22 cellular contexts compared by ENCODE assay signal in the genomic region with DNA sequence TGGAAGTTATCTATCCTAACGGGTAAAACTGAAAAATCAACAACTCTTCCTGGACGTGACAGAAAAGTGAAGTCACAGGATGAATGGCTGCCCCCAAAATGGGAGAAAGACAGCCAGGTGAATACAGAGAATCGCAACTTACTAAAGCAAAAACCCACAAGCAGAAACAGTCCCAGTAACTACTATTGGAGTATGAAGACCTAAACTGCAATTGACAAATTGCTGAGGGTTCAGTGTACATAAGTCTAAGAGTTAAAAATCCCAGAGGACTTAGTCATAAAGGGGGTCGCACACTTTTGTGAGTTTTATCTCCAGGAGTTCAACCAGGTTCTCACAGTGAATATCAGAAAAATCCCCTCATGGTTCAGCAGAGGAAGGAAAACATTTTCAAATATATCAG. TPM values are rescaled to one million over a fixed set of nuclear protein-coding genes. Genes with fewer than 3 reads are reported as not detected.
A peak's percentile ranks its signal among the peaks of the same experiment; 100 is the strongest.
DNase-seq lines count a peak whose midpoint lies in the region; ATAC-seq and TF ChIP-seq lines count a peak whose summit lies in the region.
"Had no signal": no experiment of that assay in that cellular context is flagged by ENCODE, and none has a peak within 500 bp of the region (broad histone marks: within the 10 kb centered on the region; RNA-seq: fewer than 3 reads in every experiment).

No MANE protein-coding gene starts in this region.

- H2BK5ac ChIP-seq in IMR-90 (ENCODE audit: low read depth, low read length, poor library complexity, severe bottlenecking): no peak overlapping the region

- H3K9me3 Mint-ChIP-seq in endodermal cell: no peaks in the 10 kb centered on the region
- H3K9me3 Mint-ChIP-seq: activated naive CD4-positive, alpha-beta T cell treated with anti-CD3 and anti-CD28 coated beads, Interleukin-2, amount 10 ng/mL, durations not matched to agents 7 days and 5 days; activated T-cell treated with anti-CD3 and anti-CD28 coated beads, Interleukin-2, amount 50 U/mL, for 24 hours; CD8-positive, alpha-beta T cell had no signal

- H2AFZ ChIP-seq in IMR-90 (replicated peaks; ENCODE audit: low read length, poor library complexity) (no peak overlapping the region), smooth muscle cell (ENCODE audit: low read depth) (no peak overlapping the region)

- no peaks in the 10 kb centered on the region for H3K36me3 Mint-ChIP-seq in endodermal cell (ENCODE audit: low read depth)
- H3K36me3 Mint-ChIP-seq: stimulated activated effector memory CD8-positive, alpha-beta T cell treated with anti-CD3 and anti-CD28 coated beads, Interleukin-12 subunit alpha, Interleukin-12 subunit beta, amount 100 ng/mL, for 72 hours had no signal

- CTCF ChIA-PET in IMR-90 (lab: Yijun Ruan, JAX): no interaction called here

- H3K4me1 Mint-ChIP-seq in endodermal cell: peaks cover 9% of the 10 kb centered on the region

- no peak overlapping the region for H2BK20ac ChIP-seq in IMR-90 (ENCODE audit: low read depth, low read length)

- intact Hi-C loops in IMR-90 (cut with micrococcal nuclease): no loop called here

- H3K79me1 ChIP-seq in IMR-90 (ENCODE audit: low read depth in 1 of 2, low read length in 2 of 2): peaks cover 5 to 9% of the 10 kb centered on the region in 2 experiments; a peak in 3 of 4 replicates

- no peak for TF ChIP-seq CTCF in GM12865 (IDR thresholded peaks at IDR 0.05; ENCODE audit: insufficient read depth, low read depth, low read length, missing control alignments)
- no peak for TF ChIP-seq CTCF in IMR-90 (conservative IDR thresholded peaks at IDR 0.05; ENCODE audit: low read depth, low read length)
- TF ChIP-seq CTCF in endodermal cell (conservative IDR thresholded peaks at IDR 0.05): no peak
- no peak for TF ChIP-seq CTCF in smooth muscle cell (IDR thresholded peaks at IDR 0.05; ENCODE audit: borderline replicate concordance, insufficient read depth, poor library complexity, severe bottlenecking)

- H3K4me3 Mint-ChIP-seq in endodermal cell: no peak overlapping the region
- H3K4me3 Mint-ChIP-seq: activated CD8-positive, alpha-beta T cell treated with anti-CD3 and anti-CD28 coated beads, Interleukin-2, amount 10 ng/mL, durations not matched to agents 7 days and 5 days; activated naive CD4-positive, alpha-beta T cell treated with anti-CD3 and anti-CD28 coated beads, Interleukin-2, amount 10 ng/mL, durations not matched to agents 7 days and 5 days; activated T-cell treated with anti-CD3 and anti-CD28 coated beads, Interleukin-2, amount 50 U/mL, for 24 hours; CD8-positive, alpha-beta T cell; stimulated activated effector memory CD8-positive, alpha-beta T cell treated with anti-CD3 and anti-CD28 coated beads, Interleukin-12 subunit alpha, Interleukin-12 subunit beta, amount 100 ng/mL, for 72 hours had no signal

- H3K4ac ChIP-seq in IMR-90 (ENCODE audit: low read depth, low read length): no peak overlapping the region

- H3K4me2 ChIP-seq in IMR-90 (ENCODE audit: low read depth, low read length): no peak overlapping the region
- H3K4me2 ChIP-seq in smooth muscle cell: no peak overlapping the region

- in situ Hi-C loops in IMR-90 (cut with MboI; ENCODE audit: low sequenced_read_pairs): no loop called here

- H3K79me2 ChIP-seq in smooth muscle cell (ENCODE audit: low read depth): peaks cover 27% of the 10 kb centered on the region

- WGBS in IMR-90 (ENCODE audit: extremely low coverage in 2 of 2, insufficient read length in 1 of 2), 2 experiments: no CpG with 5 or more reads among the region's 4 CpGs
- WGBS in endodermal cell (ENCODE audit: insufficient coverage in 1 of 2, insufficient read length in 1 of 2), 2 experiments: 94 to 95% methylated on average over 3 to 4 of the region's 4 CpGs
- WGBS in smooth muscle cell (ENCODE audit: low lambda C conversion rate): 78% methylated on average over 4 of the region's 4 CpGs

- H3K27me3 ChIP-seq in IMR-90 (ENCODE audit: control insufficient read depth, insufficient read depth, low read length) (no peaks in the 10 kb centered on the region), endodermal cell (ENCODE audit: control insufficient read depth, insufficient read depth, low read length, poor library complexity, severe bottlenecking) (no peaks in the 10 kb centered on the region), smooth muscle cell (ENCODE audit: low read depth) (no peaks in the 10 kb centered on the region)
- H3K27me3 ChIP-seq: colonic mucosa, testis had no signal

- no peak overlapping the region for H3K27ac ChIP-seq in IMR-90 (ENCODE audit: insufficient read depth, low read length)
- no peak overlapping the region for H3K27ac ChIP-seq in endodermal cell (ENCODE audit: low read depth, low read length)
- H3K27ac ChIP-seq in smooth muscle cell (ENCODE audit: low read depth): peak overlapping the region; percentile 51
- H3K27ac ChIP-seq: colonic mucosa, lower lobe of right lung had no signal

- H3K18ac ChIP-seq in IMR-90 (ENCODE audit: low read depth, low read length): no peak overlapping the region

- POLR2A ChIA-PET in IMR-90 (lab: Charles Lee; ENCODE audit: unreplicated experiment): no interaction called here

- H3K27me3 Mint-ChIP-seq in endodermal cell (ENCODE audit: insufficient read depth): no peaks in the 10 kb centered on the region
- H3K27me3 Mint-ChIP-seq: activated naive CD4-positive, alpha-beta T cell treated with anti-CD3 and anti-CD28 coated beads, Interleukin-2, amount 10 ng/mL, durations not matched to agents 7 days and 5 days; activated T-cell treated with anti-CD3 and anti-CD28 coated beads, Interleukin-2, amount 50 U/mL, for 24 hours had no signal

- H3K27ac Mint-ChIP-seq in endodermal cell: peak overlapping the region; percentile 48
- H3K27ac Mint-ChIP-seq: activated CD8-positive, alpha-beta T cell treated with anti-CD3 and anti-CD28 coated beads, Interleukin-2, amount 10 ng/mL, durations not matched to agents 7 days and 5 days; activated naive CD4-positive, alpha-beta T cell treated with anti-CD3 and anti-CD28 coated beads, Interleukin-2, amount 10 ng/mL, durations not matched to agents 7 days and 5 days; activated T-cell treated with anti-CD3 and anti-CD28 coated beads, Interleukin-2, amount 50 U/mL, for 24 hours; stimulated activated effector memory CD8-positive, alpha-beta T cell treated with anti-CD3 and anti-CD28 coated beads, Interleukin-12 subunit alpha, Interleukin-12 subunit beta, amount 100 ng/mL, for 72 hours had no signal

- BruUV-seq in IMR-90 (replicated peaks; lab: Mats Ljungman, UMichigan): no TSS peak

- no peak overlapping the region for H3K56ac ChIP-seq in IMR-90 (ENCODE audit: extremely low read depth, insufficient read depth, low read length)

- no peak overlapping the region for H3K4me3 ChIP-seq in GM12865 (ENCODE audit: low read depth, low read length)
- H3K4me3 ChIP-seq in IMR-90 (ENCODE audit: insufficient read depth, low read depth, low read length): no peak overlapping the region
- no peak overlapping the region for H3K4me3 ChIP-seq in endodermal cell (ENCODE audit: low read length)
- H3K4me3 ChIP-seq in smooth muscle cell: no peak overlapping the region
- H3K4me3 ChIP-seq: colonic mucosa, HAP-1, lower lobe of right lung, testis had no signal

- TF ChIP-seq RAD21 in IMR-90 (IDR thresholded peaks at IDR 0.05; ENCODE audit: low read length): no peak

- no peak overlapping the region for H2BK120ac ChIP-seq in IMR-90 (ENCODE audit: low read depth, low read length)

- ATAC-seq in IMR-90 (ENCODE audit: low read depth): no peak
- ATAC-seq: activated CD8-positive, alpha-beta T cell treated with anti-CD3 and anti-CD28 coated beads, Interleukin-2, amount 10 ng/mL, durations not matched to agents 7 days and 5 days; CD8-positive, alpha-beta T cell; lower lobe of right lung; sciatic nerve; SK-N-SH treated with all-trans-retinoic acid at 6 μM for 48 hours; stimulated activated effector memory CD8-positive, alpha-beta T cell treated with anti-CD3 and anti-CD28 coated beads, Interleukin-12 subunit alpha, Interleukin-12 subunit beta, amount 100 ng/mL, for 72 hours had no signal

- H3K9me3 ChIP-seq in IMR-90 (ENCODE audit: control insufficient read depth, insufficient read depth, low read length) (no peaks in the 10 kb centered on the region), endodermal cell (ENCODE audit: control insufficient read depth, low read length) (peaks cover 14% of the 10 kb centered on the region), smooth muscle cell (replicated peaks; ENCODE audit: low read depth) (no peaks in the 10 kb centered on the region)
- H3K9me3 ChIP-seq: colonic mucosa, HAP-1, lower lobe of right lung, testis had no signal

- H3K36me3 ChIP-seq in IMR-90 (ENCODE audit: control insufficient read depth, insufficient read depth, low read length): no peaks in the 10 kb centered on the region
- peaks cover 10% of the 10 kb centered on the region for H3K36me3 ChIP-seq in endodermal cell (ENCODE audit: control insufficient read depth, insufficient read depth, low read length)
- peaks cover 3% of the 10 kb centered on the region for H3K36me3 ChIP-seq in smooth muscle cell (ENCODE audit: low read depth)
- H3K36me3 ChIP-seq: colonic mucosa, HAP-1, lower lobe of right lung had no signal

- H2AK5ac ChIP-seq in IMR-90 (ENCODE audit: low read depth, low read length): no peak overlapping the region

- no peak overlapping the region for H3K23ac ChIP-seq in IMR-90 (ENCODE audit: low read depth, low read length)

- TF ChIP-seq POLR2A in IMR-90 (IDR thresholded peaks at IDR 0.05; ENCODE audit: low read depth, low read length): no peak

- H3K9ac ChIP-seq in IMR-90 (ENCODE audit: low read depth, low read length) (no peak overlapping the region), endodermal cell (ENCODE audit: extremely low read depth, low read length, poor library complexity, severe bottlenecking) (no peak overlapping the region), smooth muscle cell (ENCODE audit: low read depth) (no peak overlapping the region)

- H3K4me1 ChIP-seq in IMR-90 (ENCODE audit: control insufficient read depth, insufficient read depth, low read length) (peaks cover 3% of the 10 kb centered on the region; the same call in 1 of the 2 replicates), endodermal cell (ENCODE audit: control insufficient read depth, insufficient read depth, low read length) (no peaks in the 10 kb centered on the region), smooth muscle cell (ENCODE audit: low read depth) (no peaks in the 10 kb centered on the region)
- H3K4me1 ChIP-seq: colonic mucosa, testis had no signal

- H2AK9ac ChIP-seq in IMR-90 (replicated peaks; ENCODE audit: low read depth, low read length, poor library complexity): no peak overlapping the region

- H3F3A ChIP-seq in smooth muscle cell (ENCODE audit: low read depth): no peaks in the 10 kb centered on the region

- no peak overlapping the region for H4K5ac ChIP-seq in IMR-90 (ENCODE audit: low read depth, low read length)

- no peak overlapping the region for H3K14ac ChIP-seq in IMR-90 (replicated peaks; ENCODE audit: low read depth, low read length)

- dilution Hi-C loops in IMR-90 (cut with HindIII; ENCODE audit: low sequenced_read_pairs, unreplicated experiment): no loop called here

- H4K20me1 ChIP-seq in IMR-90 (ENCODE audit: insufficient read depth, low read length) (no peaks in the 10 kb centered on the region), smooth muscle cell (ENCODE audit: low read depth) (peaks cover 11% of the 10 kb centered on the region)

- H4K8ac ChIP-seq in IMR-90 (ENCODE audit: low read depth in 2 of 2, low read length in 2 of 2): no peak overlapping the region

- H3K9me1 ChIP-seq in IMR-90 (ENCODE audit: insufficient read depth, low read length): no peaks in the 10 kb centered on the region

- no peak overlapping the region for H2BK15ac ChIP-seq in IMR-90 (ENCODE audit: low read depth, low read length)

- H4K91ac ChIP-seq in IMR-90 (ENCODE audit: insufficient read depth, low read depth, low read length): no peak overlapping the region

- DNase-seq in GM12865 (ENCODE audit: low read depth) (peak; percentile 47), IMR-90 (peak; percentile 10), endodermal cell (no peak), smooth muscle cell (lab: John Stamatoyannopoulos, UW; ENCODE audit: unreplicated experiment) (no peak), activated T-cell treated with anti-CD3 and anti-CD28 coated beads for 4 hours (no peak), hippocampal formation (lab: John Stamatoyannopoulos, UW) (no peak), SKM-1 (lab: John Stamatoyannopoulos, UW; ENCODE audit: unreplicated experiment) (no peak)
- DNase-seq: activated CD4-positive, CD25-positive, alpha-beta regulatory T cell treated with anti-CD3 and anti-CD28 coated beads, Interleukin-2, amount 50 U/mL, for 72 hours; activated CD8-positive, alpha-beta T cell treated with anti-CD3 and anti-CD28 coated beads, Interleukin-2, amount 10 ng/mL, durations not matched to agents 7 days and 5 days; activated naive CD4-positive, alpha-beta T cell treated with anti-CD3 and anti-CD28 coated beads, Interleukin-2, amount 10 ng/mL, durations not matched to agents 7 days and 5 days; activated T-cell treated with anti-CD3 and anti-CD28 coated beads, Interleukin-2, amount 50 U/mL, for 24 hours; CD8-positive, alpha-beta T cell; colonic mucosa; DMS53; GF-D8; lower lobe of right lung; NCI-H1105; testis had no signal

RNA-seq across cellular contexts. Expression of a gene that starts 56.8 kb away (rescaled TPM):
- total RNA-seq in IMR-90 (2012; rRNA removed) (0.18 and 0.28 TPM in 2 replicates), endodermal cell (under 1 TPM; 0.18 to 0.26 TPM), smooth muscle cell (0.58 and 0.67 TPM in 2 replicates)
- polyA plus RNA-seq in IMR-90 (2012; rRNA removed) (0.06 and 0.10 TPM in 2 replicates), smooth muscle cell (0.03 TPM in 1 of 2 replicates, not detected in the other)
- polyA plus RNA-seq in IMR-90 (2012; cell fraction: cytosol; rRNA removed): 0.01 and 0.02 TPM in 2 replicates
- 0.11 and 0.77 TPM in 2 replicates for polyA plus RNA-seq in IMR-90 (2012; cell fraction: nucleus; rRNA removed; ENCODE audit: low replicate concordance)
- 0.18 TPM for polyA plus RNA-seq in endodermal cell (2013, experiment 1 of 2)
- polyA plus RNA-seq in endodermal cell (2013, experiment 2 of 2): 0.12 TPM

Comparison
In these comparisons a context has a peak if more than half of its experiments do, and no peak if none do; other contexts are left out.
1. DNase-seq: peak in GM12865 (single experiment) and IMR-90 (single experiment); none in endodermal cell (single experiment), smooth muscle cell (single experiment), activated T-cell treated with anti-CD3 and anti-CD28 coated beads for 4 hours (single experiment), hippocampal formation (0 of 2) and SKM-1 (single experiment).